8 cellular contexts compared by ENCODE assay signal in genomic region chr17:42682400-42683384, GRCh38. TPM values are rescaled to one million over a fixed set of nuclear protein-coding genes. Genes with fewer than 3 reads are reported as not detected.
A peak's percentile ranks its signal among the peaks of the same experiment; 100 is the strongest.
DNase-seq lines count a peak whose midpoint lies in the region; ATAC-seq, FAIRE-seq and TF ChIP-seq lines count a peak whose summit lies in the region.

Gene CNTNAP1, plus strand, starts transcription at chr17:42682531. Its CDS starts 299 bp downstream, at chr17:42682830.

- TF ChIP-seq CTCF in D721Med (IDR thresholded peaks at IDR 0.05; ENCODE audit: insufficient read depth, missing control alignments), result no peak
- TF ChIP-seq CTCF in HFFc6 (IDR thresholded peaks at IDR 0.05), result no peak

- ATAC-seq in GM21576 (IDR thresholded peaks at IDR 0.05; ENCODE audit: unreplicated experiment) (no peak), HG02852 (IDR thresholded peaks at IDR 0.05; ENCODE audit: unreplicated experiment) (no peak)

- peaks cover 8% of the 10 kb centered on the region for H3K27me3 Mint-ChIP-seq in HFFc6 (ENCODE audit: insufficient read depth)
- H3K27me3 Mint-ChIP-seq in stimulated activated naive CD8-positive, alpha-beta T cell treated with anti-CD3 and anti-CD28 coated beads, Interleukin-15, Interleukin-2, amounts not matched to agents 100 ng/mL and 50 ng/mL, for 24 hours, result peaks cover 43% of the 10 kb centered on the region

- peak within 1 kb of the TSS; percentile 94 for H3K4me3 Mint-ChIP-seq in HFFc6
- H3K4me3 Mint-ChIP-seq in stimulated activated naive CD8-positive, alpha-beta T cell treated with anti-CD3 and anti-CD28 coated beads, Interleukin-15, Interleukin-2, amounts not matched to agents 100 ng/mL and 50 ng/mL, for 24 hours, result peak within 1 kb of the TSS; percentile 66

- no peaks in the 10 kb centered on the region for H3K9me3 Mint-ChIP-seq in HFFc6
- no peaks in the 10 kb centered on the region for H3K9me3 Mint-ChIP-seq in stimulated activated naive CD8-positive, alpha-beta T cell treated with anti-CD3 and anti-CD28 coated beads, Interleukin-15, Interleukin-2, amounts not matched to agents 100 ng/mL and 50 ng/mL, for 24 hours

- H3K4me1 Mint-ChIP-seq in HFFc6 (ENCODE audit: low read depth), result peaks cover 46% of the 10 kb centered on the region
- H3K4me1 Mint-ChIP-seq in stimulated activated naive CD8-positive, alpha-beta T cell treated with anti-CD3 and anti-CD28 coated beads, Interleukin-15, Interleukin-2, amounts not matched to agents 100 ng/mL and 50 ng/mL, for 24 hours (ENCODE audit: low read depth), result peaks cover 53% of the 10 kb centered on the region

- FAIRE-seq in D721Med (lab: Jason Lieb, UNC), result no peak

- H3K27ac ChIP-seq in cingulate gyrus (ENCODE audit: low read depth, low read length), result peak within 1 kb of the TSS; percentile 67

- DNase-seq in D721Med (ENCODE audit: insufficient read length, low spot score), result peak; percentile 90
- DNase-seq in HFFc6, result peak; percentile 59
- peak; percentile 25 for DNase-seq in SHP77 treated with DMSO at 0.1 percent for 48 hours (lab: John Stamatoyannopoulos, UW)
- DNase-seq in kidney tubule cell (ENCODE audit: low spot score), result peak; percentile 88

- peaks cover 22% of the 10 kb centered on the region for H3K36me3 Mint-ChIP-seq in HFFc6 (ENCODE audit: low read depth)
- no peaks in the 10 kb centered on the region for H3K36me3 Mint-ChIP-seq in stimulated activated naive CD8-positive, alpha-beta T cell treated with anti-CD3 and anti-CD28 coated beads, Interleukin-15, Interleukin-2, amounts not matched to agents 100 ng/mL and 50 ng/mL, for 24 hours (ENCODE audit: low read depth)

- H3K27ac Mint-ChIP-seq in HFFc6, result peak within 1 kb of the TSS; percentile 94
- H3K27ac Mint-ChIP-seq in stimulated activated naive CD8-positive, alpha-beta T cell treated with anti-CD3 and anti-CD28 coated beads, Interleukin-15, Interleukin-2, amounts not matched to agents 100 ng/mL and 50 ng/mL, for 24 hours, result peak within 1 kb of the TSS; percentile 15

RNA-seq across cellular contexts. Expression of gene CNTNAP1, which starts in this region (rescaled TPM):
- 10 to 100 TPM; 26.0 to 43.7 (median 37.7) TPM for total RNA-seq in HFFc6 (2021; fragmentation: NEBNext Ultra II Directional; extraction: Animal tissue kit (Norgen Biotek cat#: 25700))

Comparison
In these comparisons a context has a peak if more than half of its experiments do, and no peak if none do; other contexts are left out.
1. DNase-seq: peak in every context shown above with its lines; median percentile 90 in D721Med; 88 in kidney tubule cell; 59 in HFFc6; 25 in SHP77 treated with DMSO at 0.1 percent for 48 hours.